7 cellular contexts compared by ENCODE assay signal in the genomic region with DNA sequence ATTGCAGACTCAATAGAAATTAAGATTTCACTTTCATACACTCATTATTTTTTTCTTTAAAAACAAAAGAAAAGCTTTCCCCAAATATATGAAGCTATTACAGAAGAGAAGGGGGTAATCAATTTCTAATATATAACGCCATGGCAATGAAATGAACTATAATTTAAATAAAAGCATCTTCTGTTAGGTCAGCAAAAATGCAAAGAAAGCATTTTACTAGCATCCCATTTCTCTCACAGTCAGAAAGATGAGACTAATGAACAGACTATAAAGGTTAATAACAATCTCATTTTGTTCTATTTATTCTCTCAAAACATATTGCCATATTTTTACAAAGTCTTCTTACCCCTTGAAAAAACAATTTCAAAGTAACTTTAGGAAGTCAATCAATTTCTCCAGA.
"Had no signal": no experiment of that assay in that cellular context is flagged by ENCODE, and none has a peak within 500 bp of the region (broad histone marks: within the 10 kb centered on the region; RNA-seq: fewer than 3 reads in every experiment).

No MANE protein-coding gene starts in this region.

- DNase-seq: Kasumi-1, KBM-7, KG1 had no signal

- H3K4me3 Mint-ChIP-seq: IgD-negative memory B cell had no signal

- H3K9ac ChIP-seq: KMS-11 had no signal

- H3K4me1 Mint-ChIP-seq: IgD-negative memory B cell had no signal

- FAIRE-seq: HTR-8/SVneo had no signal

- H3K4me2 ChIP-seq: KMS-11 had no signal

- H3K27ac Mint-ChIP-seq: IgD-negative memory B cell had no signal

- H3K27me3 Mint-ChIP-seq: IgD-negative memory B cell had no signal

- H3K27ac ChIP-seq: HL-60, KMS-11 had no signal
